In genomic region chr1:21302747-21303715, GRCh38 we compare ENCODE assay signal across 10 cellular contexts. TPM values are rescaled to one million over a fixed set of nuclear protein-coding genes. Genes with fewer than 3 reads are reported as not detected.
DNase-seq lines count a peak whose midpoint lies in the region; ATAC-seq and TF ChIP-seq lines count a peak whose summit lies in the region.
"Had no signal": no experiment of that assay in that cellular context is flagged by ENCODE, and none has a peak within 500 bp of the region (broad histone marks: within the 10 kb centered on the region; RNA-seq: fewer than 3 reads in every experiment).

No MANE protein-coding gene starts in this region.

- CTCF ChIA-PET in OCI-LY7 (lab: Charles Lee; ENCODE audit: unreplicated experiment) = no interaction called here

- H3K4me2 ChIP-seq in hepatocyte = no peak overlapping the region
- H3K4me2 ChIP-seq in OCI-LY7 (ENCODE audit: low read length) = no peak overlapping the region

- H3K9me3 Mint-ChIP-seq in activated naive CD4-positive, alpha-beta T cell treated with anti-CD3 and anti-CD28 coated beads, Interleukin-2, amount 50 U/mL, for 24 hours = no peaks in the 10 kb centered on the region

- no peak overlapping the region for H3K4me3 Mint-ChIP-seq in activated naive CD4-positive, alpha-beta T cell treated with anti-CD3 and anti-CD28 coated beads, Interleukin-2, amount 50 U/mL, for 24 hours

- BruUV-seq in OCI-LY7 (replicated peaks; lab: Mats Ljungman, UMichigan) = no TSS peak

- POLR2A ChIA-PET in OCI-LY7 (lab: Charles Lee) = no interaction called here

- H2AFZ ChIP-seq in hepatocyte = no peak overlapping the region
- no peak overlapping the region for H2AFZ ChIP-seq in OCI-LY7 (ENCODE audit: low read length)

- H3K27ac Mint-ChIP-seq in activated naive CD4-positive, alpha-beta T cell treated with anti-CD3 and anti-CD28 coated beads, Interleukin-2, amount 50 U/mL, for 24 hours = peak overlapping the region; percentile 35

- H3K4me3 ChIP-seq in adipocyte (ENCODE audit: low read length) (no peak overlapping the region), hepatocyte (no peak overlapping the region), upper lobe of right lung (no peak overlapping the region), OCI-LY7 (ENCODE audit: low read depth, low read length, poor library complexity, severe bottlenecking) (no peak overlapping the region)

- peaks cover 2% of the 10 kb centered on the region for H3K36me3 Mint-ChIP-seq in activated naive CD4-positive, alpha-beta T cell treated with anti-CD3 and anti-CD28 coated beads, Interleukin-2, amount 50 U/mL, for 24 hours

- H4K20me1 ChIP-seq in hepatocyte (ENCODE audit: insufficient read depth, poor library complexity, severe bottlenecking) (peaks cover 3% of the 10 kb centered on the region), OCI-LY7 (ENCODE audit: insufficient read depth, low read length) (no peaks in the 10 kb centered on the region; the same call in 1 of the 2 replicates)

- intact Hi-C loops in upper lobe of right lung (cut with DNase I) = no loop called here
- intact Hi-C loops in OCI-LY7 (cut with micrococcal nuclease; ENCODE audit: unreplicated experiment) = no loop called here

- TF ChIP-seq CTCF in hepatocyte (IDR thresholded peaks at IDR 0.05; ENCODE audit: poor library complexity) = no peak
- TF ChIP-seq CTCF in upper lobe of right lung (IDR thresholded peaks at IDR 0.05) = no peak
- TF ChIP-seq CTCF in OCI-LY7 (conservative IDR thresholded peaks at IDR 0.05; ENCODE audit: low read length) = no peak

- peaks cover 76% of the 10 kb centered on the region for H3K4me1 Mint-ChIP-seq in activated naive CD4-positive, alpha-beta T cell treated with anti-CD3 and anti-CD28 coated beads, Interleukin-2, amount 50 U/mL, for 24 hours

- H3K9me3 ChIP-seq in adipocyte (ENCODE audit: control insufficient read depth, low read length) (no peaks in the 10 kb centered on the region), hepatocyte (ENCODE audit: low read depth) (no peaks in the 10 kb centered on the region), upper lobe of right lung (no peaks in the 10 kb centered on the region), OCI-LY7 (ENCODE audit: low read length) (no peaks in the 10 kb centered on the region)

- no peaks in the 10 kb centered on the region for H3K27me3 ChIP-seq in adipocyte (replicated peaks; ENCODE audit: control insufficient read depth, insufficient read depth, low read length)
- no peaks in the 10 kb centered on the region for H3K27me3 ChIP-seq in hepatocyte
- no peaks in the 10 kb centered on the region for H3K27me3 ChIP-seq in upper lobe of right lung

- no peaks in the 10 kb centered on the region for H3K36me3 ChIP-seq in adipocyte (ENCODE audit: control insufficient read depth, insufficient read depth, low read length, severe bottlenecking)
- no peaks in the 10 kb centered on the region for H3K36me3 ChIP-seq in hepatocyte (replicated peaks; ENCODE audit: insufficient read depth, low read depth)
- H3K36me3 ChIP-seq in upper lobe of right lung = no peaks in the 10 kb centered on the region
- H3K36me3 ChIP-seq in OCI-LY7 (ENCODE audit: insufficient read depth, low read length) = no peaks in the 10 kb centered on the region

- H3K79me2 ChIP-seq in hepatocyte = peaks cover 92% of the 10 kb centered on the region
- no peaks in the 10 kb centered on the region for H3K79me2 ChIP-seq in OCI-LY7 (ENCODE audit: insufficient read depth, low read depth, low read length)

- H3K4me1 ChIP-seq in adipocyte (ENCODE audit: control insufficient read depth, insufficient read depth, low read length) (peaks cover 32% of the 10 kb centered on the region), hepatocyte (ENCODE audit: insufficient read depth) (peaks cover 48% of the 10 kb centered on the region), upper lobe of right lung (peaks cover 4% of the 10 kb centered on the region), OCI-LY7 (ENCODE audit: insufficient read depth, low read length, poor library complexity, severe bottlenecking) (peaks cover 21% of the 10 kb centered on the region)

- 58% methylated on average over 11 of the region's 11 CpGs for WGBS in hepatocyte (ENCODE audit: low lambda C conversion rate, missing lambda C conversion rate)

- peak overlapping the region; percentile 73 for H3K27ac ChIP-seq in hepatocyte
- H3K27ac ChIP-seq in upper lobe of right lung = no peak overlapping the region
- no peak overlapping the region for H3K27ac ChIP-seq in OCI-LY7 (ENCODE audit: low read depth, low read length, poor library complexity, severe bottlenecking)

- DNase-seq in activated naive CD4-positive, alpha-beta T cell treated with Interleukin-2 at 50 U/mL for 16 hours = no peak
- DNase-seq in adipocyte (ENCODE audit: low read depth) (peak; percentile 67), hepatocyte (ENCODE audit: low spot score) (no peak), upper lobe of right lung (no peak), OCI-LY7 (ENCODE audit: low spot score) (no peak)
- DNase-seq in effector CD4-positive, alpha-beta T cell = no peak
- DNase-seq: GDM1, NCI-H2081 had no signal

- no peaks in the 10 kb centered on the region for H3K9me2 ChIP-seq in hepatocyte (replicated peaks; ENCODE audit: insufficient read depth)
- H3K9me2 ChIP-seq in OCI-LY7 (ENCODE audit: insufficient read depth, low read length) = no peaks in the 10 kb centered on the region

- no peaks in the 10 kb centered on the region for H3K27me3 Mint-ChIP-seq in activated naive CD4-positive, alpha-beta T cell treated with anti-CD3 and anti-CD28 coated beads, Interleukin-2, amount 50 U/mL, for 24 hours

- peak; percentile 36 for ATAC-seq in upper lobe of right lung
- no peak for ATAC-seq in HG02938 (IDR thresholded peaks at IDR 0.05; ENCODE audit: unreplicated experiment)

- no peak overlapping the region for H3K9ac ChIP-seq in adipocyte (ENCODE audit: low read length)

RNA-seq across cellular contexts. Expression of gene ECE1, which starts 12.8 kb away (rescaled TPM):
- total RNA-seq in hepatocyte = 35.1 and 60.8 TPM in 2 replicates
- polyA plus RNA-seq in hepatocyte = 84.4 and 90.6 TPM in 2 replicates
- total RNA-seq in upper lobe of right lung = 108 TPM
- total RNA-seq in OCI-LY7 (2014; rRNA removed; shearing (Covaris generic)) = 13.5 and 20.0 TPM in 2 replicates
- total RNA-seq in OCI-LY7 (2022) = 25.3 and 32.8 TPM in 2 replicates
